ENCODE assay signal across 24 cellular contexts in genomic region chr3:52175416-52176187, GRCh38. TPM values are rescaled to one million over a fixed set of nuclear protein-coding genes. Genes with fewer than 3 reads are reported as not detected.
"Had no signal": no experiment of that assay in that cellular context is flagged by ENCODE, and none has a peak within 500 bp of the region (broad histone marks: within the 10 kb centered on the region; RNA-seq: fewer than 3 reads in every experiment).

No MANE protein-coding gene starts in this region.

- H3K9me3 ChIP-seq: gastrocnemius medialis, left ventricle myocardium inferior, thoracic aorta, upper lobe of left lung had no signal

- H3K27ac Mint-ChIP-seq: activated naive CD8-positive, alpha-beta T cell treated with anti-CD3 and anti-CD28 coated beads, Interleukin-2, amount 10 ng/mL, durations not matched to agents 7 days and 5 days; activated T-cell treated with anti-CD3 and anti-CD28 coated beads, Interleukin-2, amount 50 U/mL, for 24 hours; activated T-helper 2 cell treated with anti-CD3 and anti-CD28 coated beads, Interferon-gamma antibody, Interleukin-2, Interleukin-4, amounts not matched to agents 10 μg/mL and 5 μg/mL and 100 μg/mL, durations not matched to agents 14 hours and 24 hours and 36 hours; mesothelial cell of epicardium; natural killer cell had no signal

- H3K27ac ChIP-seq: gastrocnemius medialis, left ventricle myocardium inferior, parathyroid adenoma, thoracic aorta, upper lobe of left lung, WERI-Rb-1 had no signal

- H3K27me3 ChIP-seq: gastrocnemius medialis, upper lobe of left lung had no signal

- H3K9me3 Mint-ChIP-seq: activated naive CD8-positive, alpha-beta T cell treated with anti-CD3 and anti-CD28 coated beads, Interleukin-2, amount 10 ng/mL, durations not matched to agents 7 days and 5 days; activated T-cell treated with anti-CD3 and anti-CD28 coated beads, Interleukin-2, amount 50 U/mL, for 24 hours; activated T-helper 2 cell treated with anti-CD3 and anti-CD28 coated beads, Interferon-gamma antibody, Interleukin-2, Interleukin-4, amounts not matched to agents 10 μg/mL and 5 μg/mL and 100 μg/mL, durations not matched to agents 14 hours and 24 hours and 36 hours; mesothelial cell of epicardium; natural killer cell had no signal

- H3K4me3 ChIP-seq: gastrocnemius medialis, left ventricle myocardium inferior, thoracic aorta, upper lobe of left lung had no signal

- ATAC-seq: gastrocnemius medialis had no signal

- H3K36me3 ChIP-seq: gastrocnemius medialis, left ventricle myocardium inferior, thoracic aorta, upper lobe of left lung, WERI-Rb-1 had no signal

- H3K36me3 Mint-ChIP-seq: activated naive CD8-positive, alpha-beta T cell treated with anti-CD3 and anti-CD28 coated beads, Interleukin-2, amount 10 ng/mL, durations not matched to agents 7 days and 5 days; mesothelial cell of epicardium; natural killer cell had no signal

- DNase-seq: activated CD4-positive, alpha-beta T cell treated with anti-CD3 and anti-CD28 coated beads, Interleukin-2, amount 50 U/mL, for 1 hour; activated CD4-positive, CD25-positive, alpha-beta regulatory T cell treated with anti-CD3 and anti-CD28 coated beads, Interleukin-2, amount 50 U/mL, for 72 hours; activated CD8-positive, alpha-beta memory T cell treated with anti-CD3 and anti-CD28 coated beads for 24 hours; activated CD8-positive, alpha-beta memory T cell treated with anti-CD3 and anti-CD28 coated beads, Interleukin-2, amount 50 U/mL, for 4 hours; activated naive CD4-positive, alpha-beta T cell; activated naive CD8-positive, alpha-beta T cell treated with anti-CD3 and anti-CD28 coated beads, Interleukin-2, amount 10 ng/mL, durations not matched to agents 7 days and 5 days; activated T-cell treated with anti-CD3 and anti-CD28 coated beads, Interleukin-2, amount 50 U/mL, for 24 hours; amygdala; dermis blood vessel endothelial cell; effector CD8-positive, alpha-beta T cell; gastrocnemius medialis; hippocampal formation; left ventricle myocardium inferior; natural killer cell; stimulated activated CD4-positive, alpha-beta T cell treated with anti-CD3 and anti-CD28 coated beads, Interleukin-4, amount 100 ng/mL, for 1 hour; stimulated activated naive CD4-positive, alpha-beta T cell treated with Interleukin-2 at 50 U/mL for 16 hours; T-helper 1 cell; upper lobe of left lung had no signal

- H3K27me3 Mint-ChIP-seq: activated T-cell treated with anti-CD3 and anti-CD28 coated beads, Interleukin-2, amount 50 U/mL, for 24 hours had no signal

- H3K4me3 Mint-ChIP-seq: activated naive CD8-positive, alpha-beta T cell treated with anti-CD3 and anti-CD28 coated beads, Interleukin-2, amount 10 ng/mL, durations not matched to agents 7 days and 5 days; activated T-cell treated with anti-CD3 and anti-CD28 coated beads, Interleukin-2, amount 50 U/mL, for 24 hours; mesothelial cell of epicardium; natural killer cell had no signal

- H3K4me1 ChIP-seq: gastrocnemius medialis, left ventricle myocardium inferior, parathyroid adenoma had no signal

RNA-seq across cellular contexts. Expression of gene TLR9, which starts 49.8 kb away (rescaled TPM):
- total RNA-seq: mammary epithelial cell, thoracic aorta had no signal
- polyA plus RNA-seq: mammary epithelial cell had no signal
